Comparison of ENCODE assay signal across 16 cellular contexts in genomic region chr15:68503213-68503612, GRCh38.
DNase-seq lines count a peak whose midpoint lies in the region; ATAC-seq lines count a peak whose summit lies in the region.
"Had no signal": no experiment of that assay in that cellular context is flagged by ENCODE, and none has a peak within 500 bp of the region (broad histone marks: within the 10 kb centered on the region; RNA-seq: fewer than 3 reads in every experiment).

No MANE protein-coding gene starts in this region.

- no peak overlapping the region for H2AFZ ChIP-seq in neuronal stem cell (ENCODE audit: low read length)
- H2AFZ ChIP-seq: GM23248 had no signal

- no peak overlapping the region for H2BK5ac ChIP-seq in neuronal stem cell (ENCODE audit: low read length)

- no peaks in the 10 kb centered on the region for H3K9me3 Mint-ChIP-seq in stimulated activated naive B cell treated with anti-CD40 and anti-IgM and Interleukin-4, amounts not matched to agents 10 μg/mL and 1 μg/mL and 100 μg/mL, for 72 hours
- H3K9me3 Mint-ChIP-seq: CD4-positive, CD25-positive, alpha-beta regulatory T cell had no signal

- no peak overlapping the region for H3K9ac ChIP-seq in neuronal stem cell (ENCODE audit: low read depth, low read length, poor library complexity)
- H3K9ac ChIP-seq: BLaER1 treated with 17β-estradiol and CSF1 and Interleukin-3, amounts not matched to agents 10 nM and 100 nM; GM23248 had no signal

- no peaks in the 10 kb centered on the region for H3K36me3 Mint-ChIP-seq in stimulated activated naive B cell treated with anti-CD40 and anti-IgM and Interleukin-4, amounts not matched to agents 10 μg/mL and 1 μg/mL and 100 μg/mL, for 72 hours
- H3K36me3 Mint-ChIP-seq: CD4-positive, CD25-positive, alpha-beta regulatory T cell had no signal

- no peaks in the 10 kb centered on the region for H3K4me1 Mint-ChIP-seq in stimulated activated naive B cell treated with anti-CD40 and anti-IgM and Interleukin-4, amounts not matched to agents 10 μg/mL and 1 μg/mL and 100 μg/mL, for 72 hours

- H3K4me3 Mint-ChIP-seq in stimulated activated naive B cell treated with anti-CD40 and anti-IgM and Interleukin-4, amounts not matched to agents 10 μg/mL and 1 μg/mL and 100 μg/mL, for 72 hours = no peak overlapping the region
- H3K4me3 Mint-ChIP-seq: CD4-positive, CD25-positive, alpha-beta regulatory T cell had no signal

- H2BK15ac ChIP-seq in neuronal stem cell (ENCODE audit: low read length) = no peak overlapping the region

- no CpG with 5 or more reads among the region's 7 CpGs for WGBS in neuronal stem cell (ENCODE audit: extremely low coverage in 2 of 2, insufficient read length in 2 of 2, insufficient replicate concordance in 1 of 2), 2 donors

- H2AK5ac ChIP-seq in neuronal stem cell (ENCODE audit: low read depth, low read length) = peak overlapping the region; percentile 22

- no peak overlapping the region for H3K27ac Mint-ChIP-seq in stimulated activated naive B cell treated with anti-CD40 and anti-IgM and Interleukin-4, amounts not matched to agents 10 μg/mL and 1 μg/mL and 100 μg/mL, for 72 hours
- H3K27ac Mint-ChIP-seq: CD4-positive, CD25-positive, alpha-beta regulatory T cell had no signal

- peaks cover 0 to 8% of the 10 kb centered on the region in 2 donors for H3K4me1 ChIP-seq in neuronal stem cell (ENCODE audit: control insufficient read depth in 2 of 2, insufficient read depth in 1 of 2, low read depth in 1 of 2, low read length in 2 of 2)

- no peak overlapping the region for H4K8ac ChIP-seq in neuronal stem cell (ENCODE audit: low read depth, low read length)

- no peaks in the 10 kb centered on the region for H3K9me3 ChIP-seq in neuronal stem cell (replicated peaks in 1 of 2; ENCODE audit: control insufficient read depth in 2 of 2, insufficient read depth in 1 of 2, low read depth in 1 of 2, low read length in 2 of 2)
- H3K9me3 ChIP-seq: BLaER1 treated with 17β-estradiol and CSF1 and Interleukin-3, amounts not matched to agents 10 nM and 100 nM had no signal

- no peak overlapping the region for H3K14ac ChIP-seq in neuronal stem cell (ENCODE audit: low read length)

- in situ Hi-C loops in ACHN (cut with HindIII; ENCODE audit: low pct_ligation_motif_present, low pct_unique_long_range_greater_than_20kb, low sequenced_read_pairs) = no loop called here

- no peaks in the 10 kb centered on the region for H3K36me3 ChIP-seq in neuronal stem cell (replicated peaks in 1 of 2; ENCODE audit: control insufficient read depth in 2 of 2, insufficient read depth in 2 of 2, low read length in 2 of 2)
- H3K36me3 ChIP-seq: BLaER1 treated with 17β-estradiol and CSF1 and Interleukin-3, amounts not matched to agents 10 nM and 100 nM had no signal

- H3K27me3 ChIP-seq in neuronal stem cell (ENCODE audit: control insufficient read depth in 3 of 3, insufficient read depth in 3 of 3, low read depth in 1 of 3, low read length in 3 of 3) = peaks cover 0 to 5% (median 0%) of the 10 kb centered on the region in 3 experiments
- H3K27me3 ChIP-seq: BLaER1 treated with 17β-estradiol and CSF1 and Interleukin-3, amounts not matched to agents 10 nM and 100 nM had no signal

- no peak overlapping the region for H2BK120ac ChIP-seq in neuronal stem cell (ENCODE audit: low read depth, low read length)

- no peak overlapping the region for H3K23ac ChIP-seq in neuronal stem cell (ENCODE audit: low read depth, low read length, poor library complexity)

- peak; percentile 21 for DNase-seq in activated CD8-positive, alpha-beta memory T cell treated with anti-CD3 and anti-CD28 coated beads for 24 hours
- no peak for DNase-seq in activated CD8-positive, alpha-beta memory T cell treated with anti-CD3 and anti-CD28 coated beads, Interleukin-2, amount 50 U/mL, for 4 hours
- DNase-seq in mucosa of gallbladder (ENCODE audit: low spot score) = peak; percentile 7
- DNase-seq in neuronal stem cell (ENCODE audit: low spot score) = no peak
- DNase-seq in ACHN = no peak
- DNase-seq in stimulated activated naive B cell treated with anti-CD40 and anti-IgM and Interleukin-4, amounts not matched to agents 10 μg/mL and 1 μg/mL and 100 μg/mL, for 72 hours = no peak
- DNase-seq in NCI-H1436 treated with DMSO at 0.1 percent for 48 hours (lab: John Stamatoyannopoulos, UW) = no peak
- DNase-seq: CD4-positive, CD25-positive, alpha-beta regulatory T cell; DMS53; GM23248 had no signal

- peak overlapping the region; percentile 41 for H3K18ac ChIP-seq in neuronal stem cell (ENCODE audit: low read length)

- H3K79me1 ChIP-seq in neuronal stem cell (ENCODE audit: low read depth, low read length) = no peaks in the 10 kb centered on the region

- no peak overlapping the region for H3K4me2 ChIP-seq in neuronal stem cell (ENCODE audit: insufficient read depth, low read length, poor library complexity, severe bottlenecking)

- no peak overlapping the region for H4K91ac ChIP-seq in neuronal stem cell (ENCODE audit: low read depth, low read length, poor library complexity)

- no peak overlapping the region for H3K27ac ChIP-seq in neuronal stem cell (replicated peaks; ENCODE audit: low read length)
- H3K27ac ChIP-seq: 22Rv1; BLaER1 treated with 17β-estradiol and CSF1 and Interleukin-3, amounts not matched to agents 10 nM and 100 nM; GM23248; HL-60 had no signal

- H3K4ac ChIP-seq in neuronal stem cell (ENCODE audit: low read length) = no peak overlapping the region

- H3K4me3 ChIP-seq in neuronal stem cell (ENCODE audit: low read length in 2 of 2) = no peak overlapping the region
- H3K4me3 ChIP-seq: BLaER1 treated with 17β-estradiol and CSF1 and Interleukin-3, amounts not matched to agents 10 nM and 100 nM; GM12878; GM23248 had no signal

- H3K27me3 Mint-ChIP-seq in stimulated activated naive B cell treated with anti-CD40 and anti-IgM and Interleukin-4, amounts not matched to agents 10 μg/mL and 1 μg/mL and 100 μg/mL, for 72 hours = peaks cover 6 to 12% of the 10 kb centered on the region in 2 donors

- H2BK12ac ChIP-seq in neuronal stem cell (ENCODE audit: low read length) = no peak overlapping the region

- no peak for ATAC-seq in stimulated activated naive B cell treated with anti-CD40 and anti-IgM and Interleukin-4, amounts not matched to agents 10 μg/mL and 1 μg/mL and 100 μg/mL, for 72 hours (replicated peaks)
- ATAC-seq in GM18909 (IDR thresholded peaks at IDR 0.05; ENCODE audit: poor library complexity, unreplicated experiment) = no peak
- ATAC-seq: GM12878, HCT116 had no signal

Comparison
In these comparisons a context has a peak if more than half of its experiments do, and no peak if none do; other contexts are left out.
1. DNase-seq: peak in activated CD8-positive, alpha-beta memory T cell treated with anti-CD3 and anti-CD28 coated beads for 24 hours (single experiment) and mucosa of gallbladder (single experiment); none in activated CD8-positive, alpha-beta memory T cell treated with anti-CD3 and anti-CD28 coated beads, Interleukin-2, amount 50 U/mL, for 4 hours (single experiment), neuronal stem cell (single experiment), ACHN (single experiment), stimulated activated naive B cell treated with anti-CD40 and anti-IgM and Interleukin-4, amounts not matched to agents 10 μg/mL and 1 μg/mL and 100 μg/mL, for 72 hours (single experiment) and NCI-H1436 treated with DMSO at 0.1 percent for 48 hours (single experiment).